8 cellular contexts compared by ENCODE assay signal in genomic region chr12:48157016-48157888, GRCh38. TPM values are rescaled to one million over a fixed set of nuclear protein-coding genes. Genes with fewer than 3 reads are reported as not detected.
DNase-seq lines count a peak whose midpoint lies in the region; ATAC-seq, FAIRE-seq and TF ChIP-seq lines count a peak whose summit lies in the region.

ASB8 (minus strand) TSS chr12:48157515; CDS start chr12:48153496, 4,019 bp downstream.

- ATAC-seq in HG03457 (IDR thresholded peaks at IDR 0.05; ENCODE audit: unreplicated experiment): peak; percentile 83
- peak; percentile 96 for ATAC-seq in activated CD4-positive, alpha-beta T cell treated with anti-CD3 and anti-CD28 coated beads for 36 hours

- peak; percentile 58 for TF ChIP-seq CTCF in choroid plexus epithelial cell (conservative IDR thresholded peaks at IDR 0.05; ENCODE audit: low read depth, low read length)
- peak; percentile 55 for TF ChIP-seq CTCF in kidney epithelial cell (IDR thresholded peaks at IDR 0.05; ENCODE audit: insufficient read depth, low read length, poor library complexity, severe bottlenecking)

- no peaks in the 10 kb centered on the region for H3K9me3 ChIP-seq in BLaER1

- H3K27ac Mint-ChIP-seq in activated CD4-positive, alpha-beta T cell treated with anti-CD3 and anti-CD28 coated beads for 36 hours: peak within 1 kb of the TSS; percentile 94

- H3K4me1 Mint-ChIP-seq in activated CD4-positive, alpha-beta T cell treated with anti-CD3 and anti-CD28 coated beads for 36 hours: peaks cover 40% of the 10 kb centered on the region

- peak; percentile 82 for DNase-seq in GM19239 (ENCODE audit: insufficient read length, low spot score)
- DNase-seq in NCI-H524 (lab: John Stamatoyannopoulos, UW): peak; percentile 93 to 98
- DNase-seq in activated CD4-positive, alpha-beta T cell treated with anti-CD3 and anti-CD28 coated beads for 36 hours: peak; percentile 100
- DNase-seq in choroid plexus epithelial cell (ENCODE audit: low read depth): peak; percentile 99
- peak; percentile 93 for DNase-seq in kidney epithelial cell (ENCODE audit: low read depth)
- peak; percentile 97 to 98 for DNase-seq in stimulated activated CD4-positive, alpha-beta T cell treated with anti-CD3 and anti-CD28 coated beads, Interleukin-15, amount 100 ng/mL, for 48 hours (ENCODE audit: low read depth in 2 of 2)

- peaks cover 10% of the 10 kb centered on the region; the same call in 1 of the 2 replicates for H4K20me1 ChIP-seq in BLaER1

- H3K9ac ChIP-seq in BLaER1: peak within 1 kb of the TSS; percentile 82

- H3K36me3 Mint-ChIP-seq in activated CD4-positive, alpha-beta T cell treated with anti-CD3 and anti-CD28 coated beads for 36 hours (ENCODE audit: low read depth): peaks cover 6% of the 10 kb centered on the region

- H3K4me1 ChIP-seq in BLaER1: peaks cover 17% of the 10 kb centered on the region

- no peaks in the 10 kb centered on the region for H3K27me3 ChIP-seq in BLaER1
- no peaks in the 10 kb centered on the region for H3K27me3 ChIP-seq in kidney epithelial cell (ENCODE audit: control insufficient read depth, insufficient read depth, low read length)

- H3K4me2 ChIP-seq in BLaER1: peak within 1 kb of the TSS; percentile 95

- peak within 1 kb of the TSS; percentile 62 for H3K27ac ChIP-seq in BLaER1

- H3K4me3 ChIP-seq in BLaER1 (peak within 1 kb of the TSS; percentile 83), choroid plexus epithelial cell (ENCODE audit: low read depth, low read length) (peak within 1 kb of the TSS; percentile 94), kidney epithelial cell (ENCODE audit: low read depth, low read length) (peak within 1 kb of the TSS; percentile 97)

- H3K4me3 Mint-ChIP-seq in activated CD4-positive, alpha-beta T cell treated with anti-CD3 and anti-CD28 coated beads for 36 hours: peak within 1 kb of the TSS; percentile 88

- H3K27me3 Mint-ChIP-seq in activated CD4-positive, alpha-beta T cell treated with anti-CD3 and anti-CD28 coated beads for 36 hours: no peaks in the 10 kb centered on the region

- CTCF ChIA-PET in activated CD4-positive, alpha-beta T cell treated with anti-CD3 and anti-CD28 coated beads for 36 hours (lab: Charles Lee): interaction anchor here (0.7 to 2.6 kb wide), 11 partner anchors 9 to 194 kb away, joined by 3 to 12 read pairs (median 4); partner anchors contain the start of genes CCDC184, PFKM, SENP1 and TMEM106C

- H3K9me3 Mint-ChIP-seq in activated CD4-positive, alpha-beta T cell treated with anti-CD3 and anti-CD28 coated beads for 36 hours (ENCODE audit: low read depth): no peaks in the 10 kb centered on the region

- intact Hi-C loops in activated CD4-positive, alpha-beta T cell treated with anti-CD3 and anti-CD28 coated beads for 36 hours (cut with DNase I, micrococcal nuclease): loop anchor here (1.0 to 5.0 kb wide), 14 partner anchors 26 to 800 kb away; partner anchors contain the start of genes CCDC184 (in 2 of the 2), SENP1 (in 2 of the 2), TMEM106C (in 2 of the 2) and VDR (in 2 of the 2)

- H3K36me3 ChIP-seq in BLaER1: peaks cover 24% of the 10 kb centered on the region
- H3K36me3 ChIP-seq in kidney epithelial cell (ENCODE audit: control insufficient read depth, insufficient read depth, low read length): no peaks in the 10 kb centered on the region

- peak; percentile 99 for FAIRE-seq in GM19239 (lab: Jason Lieb, UNC)

- POLR2A ChIA-PET in activated CD4-positive, alpha-beta T cell treated with anti-CD3 and anti-CD28 coated beads for 36 hours (lab: Charles Lee): interaction anchor here (0.6 to 1.8 kb wide), 4 partner anchors 38 to 272 kb away, joined by 5 to 9 read pairs (median 8); partner anchors contain the start of genes PFKM and SENP1

RNA-seq across cellular contexts. Expression of gene ASB8, which starts in this region (rescaled TPM):
- total RNA-seq in activated CD4-positive, alpha-beta T cell treated with anti-CD3 and anti-CD28 coated beads for 36 hours: 10 to 100 TPM; 28.8 to 33.0 TPM
- 20.2 and 49.0 TPM in 2 replicates for total RNA-seq in kidney epithelial cell

Comparison
In these comparisons a context has a peak if more than half of its experiments do, and no peak if none do; other contexts are left out.
1. Peak in every context shown above with its lines: DNase-seq, ATAC-seq, H3K4me3 ChIP-seq and H3K27ac ChIP-seq.